In genomic region chr3:63864008-63864871, GRCh38 we compare ENCODE assay signal across 9 cellular contexts. TPM values are rescaled to one million over a fixed set of nuclear protein-coding genes. Genes with fewer than 3 reads are reported as not detected.
DNase-seq lines count a peak whose midpoint lies in the region; ATAC-seq and TF ChIP-seq lines count a peak whose summit lies in the region.
"Had no signal": no experiment of that assay in that cellular context is flagged by ENCODE, and none has a peak within 500 bp of the region (broad histone marks: within the 10 kb centered on the region; RNA-seq: fewer than 3 reads in every experiment).

No MANE protein-coding gene starts in this region.

- peak overlapping the region; percentile 92 to 97 (median 95) for H3K4me3 Mint-ChIP-seq in CD8-positive, alpha-beta memory T cell
- H3K4me3 Mint-ChIP-seq in activated B cell treated with CpG ODN at 0.5 μM for 24 hours: peak overlapping the region; percentile 96

- H3K9me3 ChIP-seq in CD8-positive, alpha-beta memory T cell (ENCODE audit: low read length): no peaks in the 10 kb centered on the region
- H3K9me3 ChIP-seq in liver (ENCODE audit: control insufficient read depth in 4 of 4, low read length in 3 of 4): no peaks in the 10 kb centered on the region

- no peaks in the 10 kb centered on the region for H3K36me3 ChIP-seq in CD8-positive, alpha-beta memory T cell (ENCODE audit: insufficient read depth, low read length)
- no peaks in the 10 kb centered on the region for H3K36me3 ChIP-seq in liver (ENCODE audit: control insufficient read depth in 4 of 4, insufficient read depth in 3 of 4, low read depth in 1 of 4, low read length in 3 of 4)

- H3K9me3 Mint-ChIP-seq in CD8-positive, alpha-beta memory T cell: no peaks in the 10 kb centered on the region
- H3K9me3 Mint-ChIP-seq in activated B cell treated with CpG ODN at 0.5 μM for 24 hours: no peaks in the 10 kb centered on the region

- DNase-seq in CD8-positive, alpha-beta memory T cell: peak; percentile 29 to 73 (median 46)
- DNase-seq in activated B cell treated with CpG ODN at 0.5 μM for 24 hours: peak; percentile 53
- DNase-seq in choroid plexus epithelial cell (ENCODE audit: low read depth): no peak
- peak; percentile 38 for DNase-seq in stimulated activated CD4-positive, alpha-beta T cell treated with anti-CD3 and anti-CD28 coated beads, Interleukin-4, amount 100 ng/mL, for 24 hours
- DNase-seq in DMS114 treated with DMSO at 0.1 percent for 48 hours (lab: John Stamatoyannopoulos, UW; ENCODE audit: unreplicated experiment): no peak

- POLR2A ChIA-PET in CD8-positive, alpha-beta memory T cell (lab: Charles Lee): interaction anchor here (1.0 to 1.4 kb wide), 2 partner anchors 10 to 159 kb away, joined by 4 to 6 read pairs; partner anchors contain the start of gene PSMD6
- POLR2A ChIA-PET in activated B cell treated with CpG ODN at 0.5 μM for 24 hours (lab: Charles Lee): interaction anchor here (0.6 to 1.3 kb wide), 6 partner anchors 34 to 159 kb away, joined by 3 to 5 read pairs (median 4); partner anchors contain the start of gene PSMD6

- no peak for TF ChIP-seq RAD21 in liver (IDR thresholded peaks at IDR 0.05)

- no peaks in the 10 kb centered on the region for H3K27me3 ChIP-seq in CD8-positive, alpha-beta memory T cell (ENCODE audit: insufficient read depth, low read length, poor library complexity, severe bottlenecking)
- no peaks in the 10 kb centered on the region for H3K27me3 ChIP-seq in liver (ENCODE audit: control insufficient read depth in 4 of 4, insufficient read depth in 4 of 4, low read length in 3 of 4)

- peak overlapping the region; percentile 75 for H3K27ac ChIP-seq in CD8-positive, alpha-beta memory T cell (ENCODE audit: low read depth, low read length)
- H3K27ac ChIP-seq in liver (ENCODE audit: low read depth in 1 of 2, low read length in 2 of 2): peak overlapping the region; percentile 81 to 82

- intact Hi-C loops in activated B cell treated with CpG ODN at 0.5 μM for 24 hours (cut with micrococcal nuclease): loop anchor here (1.0 kb wide), 2 partner anchors 48 to 129 kb away; partner anchors contain the start of gene SCAANT1

- H3K4me1 ChIP-seq in CD8-positive, alpha-beta memory T cell (ENCODE audit: insufficient read depth, low read length): peaks cover 22% of the 10 kb centered on the region
- peaks cover 0 to 13% (median 11%) of the 10 kb centered on the region in 4 donors for H3K4me1 ChIP-seq in liver (ENCODE audit: control insufficient read depth in 4 of 4, insufficient read depth in 4 of 4, low read length in 3 of 4)

- H3K4me3 ChIP-seq in CD8-positive, alpha-beta memory T cell (ENCODE audit: low read length): peak overlapping the region; percentile 66
- peak overlapping the region; percentile 89 for H3K4me3 ChIP-seq in choroid plexus epithelial cell (ENCODE audit: low read depth, low read length)
- H3K4me3 ChIP-seq in liver (ENCODE audit: low read depth in 1 of 3, low read length in 3 of 3): peak overlapping the region; percentile 69 to 100 (median 81)

- H3K27me3 Mint-ChIP-seq in CD8-positive, alpha-beta memory T cell: peaks cover 0 to 5% of the 10 kb centered on the region in 2 donors
- H3K27me3 Mint-ChIP-seq in activated B cell treated with CpG ODN at 0.5 μM for 24 hours: no peaks in the 10 kb centered on the region

- H3K4me1 Mint-ChIP-seq in CD8-positive, alpha-beta memory T cell: peaks cover 54 to 80% (median 74%) of the 10 kb centered on the region in 3 donors
- peaks cover 59% of the 10 kb centered on the region for H3K4me1 Mint-ChIP-seq in activated B cell treated with CpG ODN at 0.5 μM for 24 hours

- H3K9ac ChIP-seq in liver (ENCODE audit: low read depth in 1 of 2, low read length in 2 of 2): peak overlapping the region; percentile 45 to 86

- under 1% methylated on average over 90 of the region's 90 CpGs for WGBS in liver

- ATAC-seq in GM19463 (IDR thresholded peaks at IDR 0.05; ENCODE audit: unreplicated experiment) (peak; percentile 44), HG03571 (IDR thresholded peaks at IDR 0.05; ENCODE audit: unreplicated experiment) (peak; percentile 42), activated B cell treated with CpG ODN at 0.5 μM for 24 hours (ENCODE audit: low read depth) (peak; percentile 60)

- TF ChIP-seq CTCF in activated B cell treated with CpG ODN at 0.5 μM for 24 hours (IDR thresholded peaks at IDR 0.05): no peak
- TF ChIP-seq CTCF in choroid plexus epithelial cell (conservative IDR thresholded peaks at IDR 0.05; ENCODE audit: low read depth, low read length): no peak
- no peak for TF ChIP-seq CTCF in liver (IDR thresholded peaks at IDR 0.05; ENCODE audit: low read depth, low read length, missing input control)

- CTCF ChIA-PET in CD8-positive, alpha-beta memory T cell (lab: Charles Lee): interaction anchor here (1.0 to 2.6 kb wide), 3 partner anchors 11 to 159 kb away, joined by 3 to 7 read pairs (median 3); no protein-coding TSS in a partner anchor
- CTCF ChIA-PET in activated B cell treated with CpG ODN at 0.5 μM for 24 hours (lab: Charles Lee): no interaction called here

- H3K27ac Mint-ChIP-seq in CD8-positive, alpha-beta memory T cell: peak overlapping the region; percentile 91 to 97 (median 96)
- H3K27ac Mint-ChIP-seq in activated B cell treated with CpG ODN at 0.5 μM for 24 hours: peak overlapping the region; percentile 94

- peaks cover 0 to 27% (median 2%) of the 10 kb centered on the region in 3 donors for H3K36me3 Mint-ChIP-seq in CD8-positive, alpha-beta memory T cell
- peaks cover 23% of the 10 kb centered on the region for H3K36me3 Mint-ChIP-seq in activated B cell treated with CpG ODN at 0.5 μM for 24 hours (ENCODE audit: low read depth)

TF ChIP-seq in liver, 16 proteins besides CTCF, POLR2A, EP300 and RAD21:
- TF ChIP-seq NR2F2 (IDR thresholded peaks at IDR 0.05): no peak

RNA-seq across cellular contexts. Expression of gene ATXN7, which starts 0.6 kb away (rescaled TPM):
- 10 to 100 TPM; 33.9 to 34.6 TPM for total RNA-seq in CD8-positive, alpha-beta memory T cell
- 14.1 TPM for polyA plus RNA-seq in CD8-positive, alpha-beta memory T cell
- 45.2 and 46.7 TPM in 2 replicates for total RNA-seq in activated B cell treated with CpG ODN at 0.5 μM for 24 hours
- 10 to 100 TPM in 1 of 2 donors, 1 to 10 TPM in 1; 7.7 to 13.6 TPM for total RNA-seq in liver
- polyA plus RNA-seq in liver: 1 to 10 TPM; 2.8 to 3.5 TPM

RNA-seq across cellular contexts. Expression of gene THOC7, which starts 0.6 kb away (rescaled TPM):
- 10 to 100 TPM; 85.5 to 93.2 TPM for total RNA-seq in CD8-positive, alpha-beta memory T cell
- polyA plus RNA-seq in CD8-positive, alpha-beta memory T cell: 96.2 TPM
- total RNA-seq in activated B cell treated with CpG ODN at 0.5 μM for 24 hours (50.2 and 53.8 TPM in 2 replicates), liver (10 to 100 TPM; 11.7 to 22.4 TPM)
- 10 to 100 TPM; 23.5 to 38.6 TPM for polyA plus RNA-seq in liver

RNA-seq across cellular contexts. Expression of gene C3orf49, which starts 45.1 kb away (rescaled TPM):
- total RNA-seq in CD8-positive, alpha-beta memory T cell: not detected
- not detected for polyA plus RNA-seq in CD8-positive, alpha-beta memory T cell
- not detected in 2 replicates for total RNA-seq in activated B cell treated with CpG ODN at 0.5 μM for 24 hours
- total RNA-seq in liver: not detected
- under 1 TPM in 1 of 2 donors, not detected in 1; 0.13 TPM for polyA plus RNA-seq in liver
- polyA plus RNA-seq: adipose tissue had no signal

RNA-seq across cellular contexts. Expression of gene SCAANT1, which starts 47.9 kb away (rescaled TPM):
- not detected for total RNA-seq in CD8-positive, alpha-beta memory T cell
- not detected for polyA plus RNA-seq in CD8-positive, alpha-beta memory T cell
- total RNA-seq in activated B cell treated with CpG ODN at 0.5 μM for 24 hours: not detected in 2 replicates
- total RNA-seq in liver: not detected
- not detected for polyA plus RNA-seq in liver
- polyA plus RNA-seq: adipose tissue had no signal

Comparison
In these comparisons a context has a peak if more than half of its experiments do, and no peak if none do; other contexts are left out.
1. DNase-seq: peak in CD8-positive, alpha-beta memory T cell (5 of 5), activated B cell treated with CpG ODN at 0.5 μM for 24 hours (single experiment) and stimulated activated CD4-positive, alpha-beta T cell treated with anti-CD3 and anti-CD28 coated beads, Interleukin-4, amount 100 ng/mL, for 24 hours (single experiment); none in choroid plexus epithelial cell (single experiment) and DMS114 treated with DMSO at 0.1 percent for 48 hours (single experiment).
2. Peak in every context shown above with its lines, with median percentiles within 50 percentile points of each other: H3K4me3 ChIP-seq and ATAC-seq.